8 cellular contexts compared by ENCODE assay signal in genomic region chr10:46255696-46256355, GRCh38. TPM values are rescaled to one million over a fixed set of nuclear protein-coding genes. Genes with fewer than 3 reads are reported as not detected.
DNase-seq lines count a peak whose midpoint lies in the region; ATAC-seq and TF ChIP-seq lines count a peak whose summit lies in the region.

No MANE protein-coding gene starts in this region.

- CTCF ChIA-PET in HEK293 (lab: Yijun Ruan, JAX): interaction anchor here (0.6 to 1.5 kb wide), 3 partner anchors 8 to 26 kb away, joined by 3 to 4 read pairs (median 3); no protein-coding TSS in a partner anchor

- peak; percentile 72 for TF ChIP-seq CTCF in HEK293 (tag by site-specific recombination; IDR thresholded peaks at IDR 0.05)

- H3K9me3 ChIP-seq in HEK293 (ENCODE audit: control insufficient read depth, insufficient read depth, low read depth, low read length): no peaks in the 10 kb centered on the region

- H3K27ac ChIP-seq in HEK293 (ENCODE audit: extremely low read depth, low read depth, low read length): no peak overlapping the region

- no peak overlapping the region for H3K4me3 ChIP-seq in HEK293 (ENCODE audit: low read depth, low read length)

- DNase-seq in Caki2 (ENCODE audit: low read depth) (peak; percentile 26), RPMI8226 (peak; percentile 60), amniotic epithelial cell (ENCODE audit: low read depth) (peak; percentile 16), hypothalamus (lab: John Stamatoyannopoulos, UW) (peak in 27 of 51 donors; percentile 3 to 58 (median 29))
- peak; percentile 73 to 77 for DNase-seq in stimulated activated CD4-positive, alpha-beta T cell treated with anti-CD3 and anti-CD28 coated beads, Interleukin-2, amount 100 ng/mL, for 24 hours

- ATAC-seq in HG02588 (IDR thresholded peaks at IDR 0.05; ENCODE audit: unreplicated experiment) (no peak), HG02623 (IDR thresholded peaks at IDR 0.05; ENCODE audit: unreplicated experiment) (no peak)

- in situ Hi-C loops in Caki2 (cut with HindIII; ENCODE audit: low pct_unique_long_range_greater_than_20kb, low sequenced_read_pairs): no loop called here

- POLR2A ChIA-PET in HEK293 (lab: Yijun Ruan, JAX): no interaction called here

- no peaks in the 10 kb centered on the region for H3K36me3 ChIP-seq in HEK293 (ENCODE audit: control insufficient read depth in 2 of 2, insufficient read depth in 1 of 2, low read length in 2 of 2)

- H3K4me1 ChIP-seq in HEK293 (ENCODE audit: control insufficient read depth, insufficient read depth, low read length): no peaks in the 10 kb centered on the region

TF ChIP-seq in HEK293, 187 proteins besides CTCF, POLR2A, EP300 and RAD21:
- TF ChIP-seq ZNF549 (tag by site-specific recombination; IDR thresholded peaks at IDR 0.05): no peak
- no peak for TF ChIP-seq ZNF362 (tag by site-specific recombination; IDR thresholded peaks at IDR 0.05)
- TF ChIP-seq ZBTB6 (tag by site-specific recombination; IDR thresholded peaks at IDR 0.05): no peak
- TF ChIP-seq ZNF335 (tag by site-specific recombination; conservative IDR thresholded peaks at IDR 0.05): peak; percentile 78
- TF ChIP-seq ZNF777 (tag by site-specific recombination; IDR thresholded peaks at IDR 0.05; ENCODE audit: borderline replicate concordance): no peak
- 0 out of 2 replicates have a peak, but pooled peaks have one; percentile 14 for TF ChIP-seq IKZF3 (tag by site-specific recombination; IDR thresholded peaks at IDR 0.05)
- TF ChIP-seq ZNF239 (tag by site-specific recombination; IDR thresholded peaks at IDR 0.05): no peak
- TF ChIP-seq ZNF654 (tag by site-specific recombination; IDR thresholded peaks at IDR 0.05; ENCODE audit: low read depth): 0 out of 2 replicates have a peak, but pooled peaks have one; percentile 38
- peak; percentile 78 for TF ChIP-seq ZNF600 (tag by site-specific recombination; IDR thresholded peaks at IDR 0.05)
- no peak for TF ChIP-seq ZNF138 (tag by site-specific recombination; IDR thresholded peaks at IDR 0.05; ENCODE audit: borderline replicate concordance)
- TF ChIP-seq ZNF202 (tag by site-specific recombination; IDR thresholded peaks at IDR 0.05; ENCODE audit: borderline replicate concordance): no peak

RNA-seq across cellular contexts. Expression of gene ANTXRL, which starts 31.0 kb away (rescaled TPM):
- not detected in 2 replicates for total RNA-seq in Caki2 (2014; rRNA removed; shearing (Covaris generic); ENCODE audit: low replicate concordance)

Comparison
In these comparisons a context has a peak if more than half of its experiments do, and no peak if none do; other contexts are left out.
1. DNase-seq: peak in every context shown above with its lines; median percentile 75 in stimulated activated CD4-positive, alpha-beta T cell treated with anti-CD3 and anti-CD28 coated beads, Interleukin-2, amount 100 ng/mL, for 24 hours; 60 in RPMI8226; 29 in hypothalamus; 26 in Caki2; 16 in amniotic epithelial cell.